16 cellular contexts compared by ENCODE assay signal in the genomic region with DNA sequence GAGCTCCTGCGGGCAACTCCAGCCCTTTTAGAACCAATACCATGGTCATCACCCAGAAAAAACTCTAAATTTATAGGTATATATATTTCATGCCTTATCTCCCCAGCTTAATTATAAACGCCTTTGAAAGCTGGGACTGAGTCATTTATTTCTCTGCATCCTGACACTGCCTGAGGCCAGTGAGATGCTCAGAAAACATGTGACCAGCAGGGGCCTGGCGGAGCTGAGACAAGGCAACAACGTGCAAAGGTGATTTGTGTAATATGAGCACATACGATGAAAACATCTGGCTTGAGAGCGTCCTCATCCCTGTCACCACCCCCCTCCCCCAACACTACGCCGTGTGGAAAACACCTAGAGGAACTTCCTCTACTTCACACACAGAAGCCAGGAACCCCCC. TPM values are rescaled to one million over a fixed set of nuclear protein-coding genes. Genes with fewer than 3 reads are reported as not detected.
DNase-seq lines count a peak whose midpoint lies in the region; ATAC-seq, FAIRE-seq and TF ChIP-seq lines count a peak whose summit lies in the region.
"Had no signal": no experiment of that assay in that cellular context is flagged by ENCODE, and none has a peak within 500 bp of the region (broad histone marks: within the 10 kb centered on the region; RNA-seq: fewer than 3 reads in every experiment).

No MANE protein-coding gene starts in this region.

- no peak for TF ChIP-seq RAD21 in HCT116 (IDR thresholded peaks at IDR 0.05; ENCODE audit: low read depth)

- H3K36me3 ChIP-seq in HCT116 (ENCODE audit: control insufficient read depth in 1 of 2, insufficient read depth in 2 of 2, low read length in 2 of 2): peaks cover 0 to 3% of the 10 kb centered on the region in 2 experiments; a peak in 1 of 4 replicates
- H3K36me3 ChIP-seq in astrocyte (ENCODE audit: insufficient read depth, low read length): no peaks in the 10 kb centered on the region
- H3K36me3 ChIP-seq: right atrium auricular region, WERI-Rb-1 had no signal

- no peak overlapping the region for H2AFZ ChIP-seq in HCT116 (ENCODE audit: low read depth, low read length, poor library complexity, severe bottlenecking)
- H2AFZ ChIP-seq in astrocyte (ENCODE audit: low read depth, low read length): no peak overlapping the region

- H3K27ac ChIP-seq in HCT116 (ENCODE audit: low read depth, low read length): no peak overlapping the region
- no peak overlapping the region for H3K27ac ChIP-seq in astrocyte (ENCODE audit: low read depth, low read length)
- H3K27ac ChIP-seq: right atrium auricular region, WERI-Rb-1 had no signal

- H3K4me3 ChIP-seq in HCT116 (replicated peaks in 1 of 2; ENCODE audit: low read depth in 1 of 2, low read length in 2 of 2) (no peak overlapping the region), astrocyte (ENCODE audit: insufficient read depth, low read depth, low read length) (no peak overlapping the region)
- H3K4me3 ChIP-seq: esophagus squamous epithelium, mucosa of descending colon, right atrium auricular region had no signal

- H3K4me3 Mint-ChIP-seq in astrocyte (ENCODE audit: unreplicated experiment): peak overlapping the region; percentile 73
- H3K4me3 Mint-ChIP-seq in activated T-cell treated with anti-CD3 and anti-CD28 coated beads, Interleukin-2, amount 50 U/mL, for 24 hours: no peak overlapping the region
- H3K4me3 Mint-ChIP-seq: stimulated activated naive CD8-positive, alpha-beta T cell treated with anti-CD3 and anti-CD28 coated beads, Interleukin-15, Interleukin-2, amounts not matched to agents 100 ng/mL and 50 ng/mL, for 24 hours had no signal

- H4K20me1 ChIP-seq in HCT116 (ENCODE audit: insufficient read depth): peaks cover 4% of the 10 kb centered on the region; the same call in 1 of the 2 replicates
- H4K20me1 ChIP-seq in astrocyte (ENCODE audit: insufficient read depth, low read length): peaks cover 46% of the 10 kb centered on the region

- no peak overlapping the region for H3K9ac ChIP-seq in HCT116 (ENCODE audit: low read length)
- no peak overlapping the region for H3K9ac ChIP-seq in astrocyte (ENCODE audit: low read length)

- H3K27me3 Mint-ChIP-seq in astrocyte (ENCODE audit: low read depth, unreplicated experiment): no peaks in the 10 kb centered on the region
- peaks cover 19% of the 10 kb centered on the region for H3K27me3 Mint-ChIP-seq in activated T-cell treated with anti-CD3 and anti-CD28 coated beads, Interleukin-2, amount 50 U/mL, for 24 hours

- intact Hi-C loops in HCT116 (cut with micrococcal nuclease): no loop called here

- no peaks in the 10 kb centered on the region for H3K9me3 Mint-ChIP-seq in astrocyte (ENCODE audit: unreplicated experiment)
- no peaks in the 10 kb centered on the region for H3K9me3 Mint-ChIP-seq in activated T-cell treated with anti-CD3 and anti-CD28 coated beads, Interleukin-2, amount 50 U/mL, for 24 hours
- H3K9me3 Mint-ChIP-seq: stimulated activated naive CD8-positive, alpha-beta T cell treated with anti-CD3 and anti-CD28 coated beads, Interleukin-15, Interleukin-2, amounts not matched to agents 100 ng/mL and 50 ng/mL, for 24 hours had no signal

- peaks cover 22% of the 10 kb centered on the region for H3K36me3 Mint-ChIP-seq in astrocyte (ENCODE audit: low read depth, unreplicated experiment)
- no peaks in the 10 kb centered on the region for H3K36me3 Mint-ChIP-seq in activated T-cell treated with anti-CD3 and anti-CD28 coated beads, Interleukin-2, amount 50 U/mL, for 24 hours (ENCODE audit: low read depth)

- RAD21 ChIA-PET in HCT116 (lab: Charles Lee; ENCODE audit: low non-redundant PET in 1 of 2, low total read pairs in 2 of 2, uncharacterized antibody in 2 of 2, unreplicated experiment in 2 of 2): no interaction called here

- H3K9me3 ChIP-seq in HCT116 (ENCODE audit: control insufficient read depth in 1 of 2, insufficient read depth in 1 of 2, low read depth in 1 of 2, low read length in 2 of 2) (no peaks in the 10 kb centered on the region), astrocyte (ENCODE audit: insufficient read depth, low read depth, low read length) (no peaks in the 10 kb centered on the region)
- H3K9me3 ChIP-seq: esophagus squamous epithelium, mucosa of descending colon, right atrium auricular region had no signal

- no TSS peak for BruUV-seq in HCT116 (replicated peaks; lab: Mats Ljungman, UMichigan)

- CTCF ChIA-PET in HCT116 (lab: Charles Lee): no interaction called here

- H3K4me2 ChIP-seq in HCT116 (ENCODE audit: low read length) (peak overlapping the region; percentile 13; the same call in 1 of the 2 replicates), astrocyte (ENCODE audit: low read length) (no peak overlapping the region)

- H3K79me2 ChIP-seq in HCT116 (ENCODE audit: insufficient read depth, low read length) (peaks cover 60% of the 10 kb centered on the region), astrocyte (ENCODE audit: insufficient read depth, low read length) (peaks cover 56% of the 10 kb centered on the region)

- no peak for FAIRE-seq in astrocyte (lab: Jason Lieb, UNC)

- no peaks in the 10 kb centered on the region for H3K9me2 ChIP-seq in HCT116 (ENCODE audit: insufficient read depth)

- TF ChIP-seq CTCF in HCT116 (IDR thresholded peaks at IDR 0.05 in 2 of 3, conservative IDR thresholded peaks at IDR 0.05 in 1 of 3; ENCODE audit: borderline replicate concordance in 1 of 3, insufficient read depth in 1 of 3, low read depth in 2 of 3, low read length in 2 of 3) (no peak), astrocyte (IDR thresholded peaks at IDR 0.05; ENCODE audit: insufficient read depth, low read depth, low read length) (no peak)

- ATAC-seq in HCT116 (peak; percentile 43), HG02938 (IDR thresholded peaks at IDR 0.05; ENCODE audit: unreplicated experiment) (no peak)
- ATAC-seq: mucosa of descending colon had no signal

- peaks cover 37% of the 10 kb centered on the region for H3K4me1 Mint-ChIP-seq in astrocyte (ENCODE audit: low read depth, unreplicated experiment)
- H3K4me1 Mint-ChIP-seq in activated T-cell treated with anti-CD3 and anti-CD28 coated beads, Interleukin-2, amount 50 U/mL, for 24 hours (ENCODE audit: low read depth): no peaks in the 10 kb centered on the region

- H3K27ac Mint-ChIP-seq in astrocyte (ENCODE audit: unreplicated experiment): no peak overlapping the region
- H3K27ac Mint-ChIP-seq in activated T-cell treated with anti-CD3 and anti-CD28 coated beads, Interleukin-2, amount 50 U/mL, for 24 hours: no peak overlapping the region
- H3K27ac Mint-ChIP-seq: stimulated activated naive CD8-positive, alpha-beta T cell treated with anti-CD3 and anti-CD28 coated beads, Interleukin-15, Interleukin-2, amounts not matched to agents 100 ng/mL and 50 ng/mL, for 24 hours had no signal

- H3K4me1 ChIP-seq in HCT116 (ENCODE audit: control insufficient read depth in 1 of 2, insufficient read depth in 2 of 2, low read length in 2 of 2) (peaks cover 47 to 72% of the 10 kb centered on the region in 2 experiments), astrocyte (ENCODE audit: insufficient read depth, low read length) (peaks cover 29% of the 10 kb centered on the region)

- TF ChIP-seq POLR2A in HCT116 (IDR thresholded peaks at IDR 0.05; ENCODE audit: borderline replicate concordance, extremely low read depth, insufficient read depth, insufficient read length): no peak

- DNase-seq in COLO668 (lab: John Stamatoyannopoulos, UW; ENCODE audit: unreplicated experiment) (peak; percentile 33), HCT116 (ENCODE audit: low read depth, low spot score) (no peak), astrocyte (ENCODE audit: low read depth) (no peak), left kidney (ENCODE audit: low read depth, low spot score) (peak; percentile 73), OCI-M2 (lab: John Stamatoyannopoulos, UW; ENCODE audit: unreplicated experiment) (no peak), amniotic stem cell (lab: John Stamatoyannopoulos, UW) (no peak)
- no peak for DNase-seq in activated T-cell treated with anti-CD3 and anti-CD28 coated beads, Interleukin-2, amount 50 U/mL, for 24 hours
- DNase-seq: activated naive CD4-positive, alpha-beta T cell treated with anti-CD3 and anti-CD28 coated beads, Interleukin-2, amount 50 U/mL, for 16 hours; AML-193; DND-41; esophagus squamous epithelium; WERI-Rb-1 had no signal

- POLR2A ChIA-PET in HCT116 (lab: Charles Lee): interaction anchor here (1.1 kb wide), 1 partner anchor 16 kb away, joined by 3 read pairs; no protein-coding TSS in a partner anchor

- H3K27me3 ChIP-seq in HCT116 (ENCODE audit: insufficient read depth, low read length) (no peaks in the 10 kb centered on the region), astrocyte (ENCODE audit: insufficient read depth, low read length) (no peaks in the 10 kb centered on the region)
- H3K27me3 ChIP-seq: esophagus squamous epithelium, right atrium auricular region had no signal

TF ChIP-seq in HCT116, 20 proteins besides CTCF, POLR2A, EP300 and RAD21 (continues in another document):
- TF ChIP-seq, protein P1, sequence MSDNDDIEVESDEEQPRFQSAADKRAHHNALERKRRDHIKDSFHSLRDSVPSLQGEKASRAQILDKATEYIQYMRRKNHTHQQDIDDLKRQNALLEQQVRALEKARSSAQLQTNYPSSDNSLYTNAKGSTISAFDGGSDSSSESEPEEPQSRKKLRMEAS (IDR thresholded peaks at IDR 0.05): 0 out of 2 replicates have a peak, but pooled peaks have one; percentile 12
- TF ChIP-seq CEBPB (IDR thresholded peaks at IDR 0.05; ENCODE audit: low read depth): no peak

RNA-seq across cellular contexts. Expression of a gene that starts 22.7 kb away (rescaled TPM):
- total RNA-seq in HCT116 (2021; ENCODE audit: unreplicated experiment) (83.7 TPM), astrocyte (104 and 106 TPM in 2 replicates)
- 60.7 and 64.7 TPM in 2 replicates for polyA plus RNA-seq in HCT116 (2012)

RNA-seq across cellular contexts. Expression of a gene that starts 40.0 kb away (rescaled TPM):
- total RNA-seq in HCT116 (2021; ENCODE audit: unreplicated experiment) (14.0 TPM), astrocyte (20.0 and 20.3 TPM in 2 replicates)
- 8.4 and 9.6 TPM in 2 replicates for polyA plus RNA-seq in HCT116 (2012)

Comparison
In these comparisons a context has a peak if more than half of its experiments do, and no peak if none do; other contexts are left out.
1. DNase-seq: peak in COLO668 (single experiment) and left kidney (single experiment); none in HCT116 (single experiment), astrocyte (single experiment), activated T-cell treated with anti-CD3 and anti-CD28 coated beads, Interleukin-2, amount 50 U/mL, for 24 hours (single experiment), OCI-M2 (single experiment) and amniotic stem cell (single experiment).